12 cellular contexts compared by ENCODE assay signal in genomic region chr2:119862127-119862889, GRCh38.
DNase-seq lines count a peak whose midpoint lies in the region; ATAC-seq and TF ChIP-seq lines count a peak whose summit lies in the region.
"Had no signal": no experiment of that assay in that cellular context is flagged by ENCODE, and none has a peak within 500 bp of the region (broad histone marks: within the 10 kb centered on the region; RNA-seq: fewer than 3 reads in every experiment).

No MANE protein-coding gene starts in this region.

- no peaks in the 10 kb centered on the region for H3F3A ChIP-seq in GM23338 (replicated peaks; ENCODE audit: low read depth)

- H3K9me3 Mint-ChIP-seq in activated CD4-positive, alpha-beta T cell treated with anti-CD3 and anti-CD28 coated beads, Interleukin-2, amount 10 ng/mL, durations not matched to agents 7 days and 5 days = peaks cover 8% of the 10 kb centered on the region
- H3K9me3 Mint-ChIP-seq in GM23338 = no peaks in the 10 kb centered on the region
- H3K9me3 Mint-ChIP-seq in stimulated activated memory B cell treated with anti-CD40 and anti-IgM and Interleukin-4, amounts not matched to agents 10 μg/mL and 1 μg/mL and 100 μg/mL, for 72 hours = no peaks in the 10 kb centered on the region

- H3K4me3 Mint-ChIP-seq in activated CD4-positive, alpha-beta T cell treated with anti-CD3 and anti-CD28 coated beads, Interleukin-2, amount 10 ng/mL, durations not matched to agents 7 days and 5 days = peak overlapping the region; percentile 48
- H3K4me3 Mint-ChIP-seq in GM23338 = no peak overlapping the region
- no peak overlapping the region for H3K4me3 Mint-ChIP-seq in stimulated activated memory B cell treated with anti-CD40 and anti-IgM and Interleukin-4, amounts not matched to agents 10 μg/mL and 1 μg/mL and 100 μg/mL, for 72 hours

- CTCF ChIA-PET in activated CD4-positive, alpha-beta T cell treated with anti-CD3 and anti-CD28 coated beads, Interleukin-2, amount 10 ng/mL, durations not matched to agents 7 days and 5 days (lab: Charles Lee) = interaction anchor here (0.6 to 0.7 kb wide), 3 partner anchors 181 to 1746 kb away, joined by 3 to 4 read pairs (median 4); no protein-coding TSS in a partner anchor

- peaks cover 41% of the 10 kb centered on the region for H3K4me1 Mint-ChIP-seq in activated CD4-positive, alpha-beta T cell treated with anti-CD3 and anti-CD28 coated beads, Interleukin-2, amount 10 ng/mL, durations not matched to agents 7 days and 5 days
- peaks cover 44% of the 10 kb centered on the region; the same call in 2 of the 3 replicates for H3K4me1 Mint-ChIP-seq in GM23338
- peaks cover 52% of the 10 kb centered on the region for H3K4me1 Mint-ChIP-seq in stimulated activated memory B cell treated with anti-CD40 and anti-IgM and Interleukin-4, amounts not matched to agents 10 μg/mL and 1 μg/mL and 100 μg/mL, for 72 hours

- H4K20me1 ChIP-seq in GM23338 (replicated peaks; ENCODE audit: insufficient read depth) = peaks cover 9% of the 10 kb centered on the region; the same call in 1 of the 2 replicates

- POLR2A ChIA-PET in activated CD4-positive, alpha-beta T cell treated with anti-CD3 and anti-CD28 coated beads, Interleukin-2, amount 10 ng/mL, durations not matched to agents 7 days and 5 days (lab: Charles Lee) = no interaction called here

- H3K27me3 Mint-ChIP-seq in activated CD4-positive, alpha-beta T cell treated with anti-CD3 and anti-CD28 coated beads, Interleukin-2, amount 10 ng/mL, durations not matched to agents 7 days and 5 days = no peaks in the 10 kb centered on the region
- H3K27me3 Mint-ChIP-seq in GM23338 (ENCODE audit: insufficient read depth, low read depth, poor library complexity) = peaks cover 2% of the 10 kb centered on the region
- H3K27me3 Mint-ChIP-seq in stimulated activated memory B cell treated with anti-CD40 and anti-IgM and Interleukin-4, amounts not matched to agents 10 μg/mL and 1 μg/mL and 100 μg/mL, for 72 hours = no peaks in the 10 kb centered on the region

- no peak overlapping the region for H3K4me3 ChIP-seq in GM23338
- H3K4me3 ChIP-seq: lower lobe of right lung, SJSA1 had no signal

- no peak overlapping the region for H3K27ac ChIP-seq in GM23338 (ENCODE audit: low read depth)
- H3K27ac ChIP-seq: lower lobe of right lung, SJSA1 had no signal

- peaks cover 35% of the 10 kb centered on the region for H3K36me3 Mint-ChIP-seq in activated CD4-positive, alpha-beta T cell treated with anti-CD3 and anti-CD28 coated beads, Interleukin-2, amount 10 ng/mL, durations not matched to agents 7 days and 5 days (ENCODE audit: low read depth)
- peaks cover 9% of the 10 kb centered on the region; the same call in 2 of the 3 replicates for H3K36me3 Mint-ChIP-seq in GM23338 (ENCODE audit: low read depth)
- H3K36me3 Mint-ChIP-seq in stimulated activated memory B cell treated with anti-CD40 and anti-IgM and Interleukin-4, amounts not matched to agents 10 μg/mL and 1 μg/mL and 100 μg/mL, for 72 hours = peaks cover 26% of the 10 kb centered on the region

- ATAC-seq in GM23338 = no peak
- peak; percentile 81 for ATAC-seq in HG03520 (IDR thresholded peaks at IDR 0.05; ENCODE audit: unreplicated experiment)
- peak; percentile 54 for ATAC-seq in stimulated activated memory B cell treated with anti-CD40 and anti-IgM and Interleukin-4, amounts not matched to agents 10 μg/mL and 1 μg/mL and 100 μg/mL, for 72 hours
- ATAC-seq in GM21515 (IDR thresholded peaks at IDR 0.05; ENCODE audit: unreplicated experiment) = no peak
- ATAC-seq: lower lobe of right lung had no signal

- no peaks in the 10 kb centered on the region for H3K9me2 ChIP-seq in GM23338 (ENCODE audit: insufficient read depth)

- H2AFZ ChIP-seq in GM23338 = no peak overlapping the region

- TF ChIP-seq CTCF in GM23338 (conservative IDR thresholded peaks at IDR 0.05; ENCODE audit: low read depth in 2 of 2) = no peak

- DNase-seq in activated CD4-positive, alpha-beta T cell treated with anti-CD3 and anti-CD28 coated beads, Interleukin-2, amount 10 ng/mL, durations not matched to agents 7 days and 5 days = no peak
- no peak for DNase-seq in activated CD4-positive, alpha-beta T cell treated with anti-CD3 and anti-CD28 coated beads, Interleukin-2, amount 50 U/mL, for 1 hour
- peak; percentile 37 for DNase-seq in GM23338 (ENCODE audit: low spot score)
- no peak for DNase-seq in NCI-H1417 treated with DMSO at 0.1 percent for 48 hours (lab: John Stamatoyannopoulos, UW)
- no peak for DNase-seq in stimulated activated CD4-positive, alpha-beta T cell treated with anti-CD3 and anti-CD28 coated beads, Interleukin-4, amount 100 ng/mL, for 1 hour
- DNase-seq: activated effector memory CD4-positive, alpha-beta T cell treated with Interleukin-2 at 50 U/mL for 16 hours; lower lobe of right lung; MV-4-11 had no signal

- H3K4me1 ChIP-seq in GM23338 (ENCODE audit: insufficient read depth) = peaks cover 22% of the 10 kb centered on the region
- H3K4me1 ChIP-seq: lower lobe of right lung, SJSA1 had no signal

- peak overlapping the region; percentile 85 for H3K27ac Mint-ChIP-seq in activated CD4-positive, alpha-beta T cell treated with anti-CD3 and anti-CD28 coated beads, Interleukin-2, amount 10 ng/mL, durations not matched to agents 7 days and 5 days
- peak overlapping the region; percentile 58; the same call in 1 of the 2 replicates for H3K27ac Mint-ChIP-seq in GM23338
- H3K27ac Mint-ChIP-seq in stimulated activated memory B cell treated with anti-CD40 and anti-IgM and Interleukin-4, amounts not matched to agents 10 μg/mL and 1 μg/mL and 100 μg/mL, for 72 hours = no peak overlapping the region

- no peaks in the 10 kb centered on the region for H3K36me3 ChIP-seq in GM23338 (ENCODE audit: insufficient read depth)
- H3K36me3 ChIP-seq: lower lobe of right lung, SJSA1 had no signal

- no peak overlapping the region for H3K4me2 ChIP-seq in GM23338

- H3K79me2 ChIP-seq in GM23338 (replicated peaks; ENCODE audit: insufficient read depth) = peaks cover 81% of the 10 kb centered on the region

- no peaks in the 10 kb centered on the region for H3K27me3 ChIP-seq in GM23338 (ENCODE audit: insufficient read depth)
- H3K27me3 ChIP-seq: SJSA1 had no signal

TF ChIP-seq in GM23338, 12 proteins besides CTCF, POLR2A, EP300 and RAD21:
- TF ChIP-seq NANOG (IDR thresholded peaks at IDR 0.05; ENCODE audit: borderline replicate concordance) (no peak), JUNB (IDR thresholded peaks at IDR 0.05; ENCODE audit: unreplicated experiment) (no peak), REST (IDR thresholded peaks at IDR 0.05; ENCODE audit: unreplicated experiment) (no peak)
- TF ChIP-seq, protein P1, sequence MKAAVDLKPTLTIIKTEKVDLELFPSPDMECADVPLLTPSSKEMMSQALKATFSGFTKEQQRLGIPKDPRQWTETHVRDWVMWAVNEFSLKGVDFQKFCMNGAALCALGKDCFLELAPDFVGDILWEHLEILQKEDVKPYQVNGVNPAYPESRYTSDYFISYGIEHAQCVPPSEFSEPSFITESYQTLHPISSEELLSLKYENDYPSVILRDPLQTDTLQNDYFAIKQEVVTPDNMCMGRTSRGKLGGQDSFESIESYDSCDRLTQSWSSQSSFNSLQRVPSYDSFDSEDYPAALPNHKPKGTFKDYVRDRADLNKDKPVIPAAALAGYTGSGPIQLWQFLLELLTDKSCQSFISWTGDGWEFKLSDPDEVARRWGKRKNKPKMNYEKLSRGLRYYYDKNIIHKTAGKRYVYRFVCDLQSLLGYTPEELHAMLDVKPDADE (IDR thresholded peaks at IDR 0.05) = no peak

Comparison
In these comparisons a context has a peak if more than half of its experiments do, and no peak if none do; other contexts are left out.
1. ATAC-seq: peak in HG03520 (single experiment) and stimulated activated memory B cell treated with anti-CD40 and anti-IgM and Interleukin-4, amounts not matched to agents 10 μg/mL and 1 μg/mL and 100 μg/mL, for 72 hours (single experiment); none in GM23338 (single experiment) and GM21515 (single experiment).